1 cellular context compared by ENCODE assay signal in genomic region chr12:10673660-10674384, GRCh38.
TF ChIP-seq lines count a peak whose summit lies in the region.

Gene STYK1, minus strand, starts transcription at chr12:10674052. Its CDS starts 39,434 bp downstream, at chr12:10634618.

TF ChIP-seq in HepG2, 621 proteins besides CTCF, POLR2A, EP300 and RAD21 (continued from another document and continues in another):
- TF ChIP-seq HNF1B (CRISPR knock-in tag; IDR thresholded peaks at IDR 0.05): 0 out of 2 replicates have a peak, but pooled peaks have one; percentile 45
- TF ChIP-seq MAFK (conservative IDR thresholded peaks at IDR 0.05 in 1 of 2, IDR thresholded peaks at IDR 0.05 in 1 of 2; ENCODE audit: low read length in 2 of 2): peak; percentile 97 to 99
- 0 out of 2 replicates have a peak, but pooled peaks have one; percentile 26 for TF ChIP-seq ZNF644 (CRISPR knock-in tag; IDR thresholded peaks at IDR 0.05; ENCODE audit: low read depth)
- TF ChIP-seq ZEB1 (IDR thresholded peaks at IDR 0.05; ENCODE audit: insufficient replicate concordance, low read depth): peak; percentile 62
- TF ChIP-seq ZNF724P (CRISPR knock-in tag; IDR thresholded peaks at IDR 0.05; ENCODE audit: borderline replicate concordance): no peak
- TF ChIP-seq KMT2A (CRISPR knock-in tag; IDR thresholded peaks at IDR 0.05): no peak
- no peak for TF ChIP-seq ZSCAN9 (CRISPR knock-in tag; IDR thresholded peaks at IDR 0.05; ENCODE audit: borderline replicate concordance)
- 0 out of 2 replicates have a peak, but pooled peaks have one; percentile 46 for TF ChIP-seq KDM4B (CRISPR knock-in tag; IDR thresholded peaks at IDR 0.05)
- no peak for TF ChIP-seq ZNF234 (CRISPR knock-in tag; conservative IDR thresholded peaks at IDR 0.05)
- TF ChIP-seq MTF2 (CRISPR knock-in tag; IDR thresholded peaks at IDR 0.05; ENCODE audit: borderline replicate concordance): no peak
- TF ChIP-seq STAG1 (CRISPR knock-in tag; IDR thresholded peaks at IDR 0.05): peak; percentile 86
- TF ChIP-seq KDM2A (CRISPR knock-in tag; IDR thresholded peaks at IDR 0.05; ENCODE audit: borderline replicate concordance, low read depth): peak; percentile 53; the same call in 1 of the 2 replicates
- no peak for TF ChIP-seq ZNF235 (CRISPR knock-in tag; IDR thresholded peaks at IDR 0.05; ENCODE audit: borderline replicate concordance)
- TF ChIP-seq MYC (CRISPR knock-in tag; IDR thresholded peaks at IDR 0.05; ENCODE audit: borderline replicate concordance): 0 out of 2 replicates have a peak, but pooled peaks have one; percentile 30
- peak; percentile 50; the same call in 1 of the 2 replicates for TF ChIP-seq E2F1 (CRISPR knock-in tag; IDR thresholded peaks at IDR 0.05)
- TF ChIP-seq YY1 (IDR thresholded peaks at IDR 0.05; ENCODE audit: insufficient read depth, insufficient replicate concordance, low read depth, low read length): peak; percentile 39
- no peak for TF ChIP-seq ZNF839 (CRISPR knock-in tag; IDR thresholded peaks at IDR 0.05; ENCODE audit: borderline replicate concordance)
- TF ChIP-seq ZNF142 (CRISPR knock-in tag; IDR thresholded peaks at IDR 0.05): 0 out of 2 replicates have a peak, but pooled peaks have one; percentile 49
- peak; percentile 98 for TF ChIP-seq MAFF (IDR thresholded peaks at IDR 0.05; ENCODE audit: low read depth, low read length)
- no peak for TF ChIP-seq TARDBP (CRISPR knock-in tag; IDR thresholded peaks at IDR 0.05)
- TF ChIP-seq HNRNPUL1 (IDR thresholded peaks at IDR 0.05; ENCODE audit: low read depth, low read length): no peak
- no peak for TF ChIP-seq ZNF280D (CRISPR knock-in tag; IDR thresholded peaks at IDR 0.05)
- TF ChIP-seq NFKB2 (CRISPR knock-in tag; IDR thresholded peaks at IDR 0.05; ENCODE audit: borderline replicate concordance): peak; percentile 23; the same call in 1 of the 2 replicates
- no peak for TF ChIP-seq GPN1 (CRISPR knock-in tag; IDR thresholded peaks at IDR 0.05; ENCODE audit: borderline replicate concordance)
- TF ChIP-seq SALL1 (CRISPR knock-in tag; IDR thresholded peaks at IDR 0.05): no peak
- TF ChIP-seq RFXAP (CRISPR knock-in tag; IDR thresholded peaks at IDR 0.05; ENCODE audit: borderline replicate concordance): no peak
- TF ChIP-seq MEIS2 (CRISPR knock-in tag; IDR thresholded peaks at IDR 0.05): 0 out of 2 replicates have a peak, but pooled peaks have one; percentile 31
- TF ChIP-seq FOXA1 (IDR thresholded peaks at IDR 0.05): no peak
- no peak for TF ChIP-seq FOXA1 (CRISPR knock-in tag; IDR thresholded peaks at IDR 0.05)
- 0 out of 2 replicates have a peak, but pooled peaks have one; percentile 29 for TF ChIP-seq ZNF616 (CRISPR knock-in tag; IDR thresholded peaks at IDR 0.05; ENCODE audit: low read depth)
- peak; percentile 40; the same call in 1 of the 2 replicates for TF ChIP-seq SMC3 (IDR thresholded peaks at IDR 0.05; ENCODE audit: low read length)
- peak; percentile 23; the same call in 1 of the 2 replicates for TF ChIP-seq ZNF329 (CRISPR knock-in tag; IDR thresholded peaks at IDR 0.05; ENCODE audit: low read depth)
- TF ChIP-seq ZNF704 (CRISPR knock-in tag; IDR thresholded peaks at IDR 0.05; ENCODE audit: borderline replicate concordance): peak; percentile 48; the same call in 1 of the 2 replicates
- TF ChIP-seq HOXA3 (CRISPR knock-in tag; IDR thresholded peaks at IDR 0.05): no peak
- TF ChIP-seq RNF2 (conservative IDR thresholded peaks at IDR 0.05; ENCODE audit: low read depth): 0 out of 2 replicates have a peak, but pooled peaks have one; percentile 53
- TF ChIP-seq ZNF276 (CRISPR knock-in tag; IDR thresholded peaks at IDR 0.05; ENCODE audit: low read depth): no peak
- no peak for TF ChIP-seq LRRFIP1 (CRISPR knock-in tag; conservative IDR thresholded peaks at IDR 0.05)
- TF ChIP-seq HDAC6 (IDR thresholded peaks at IDR 0.05; ENCODE audit: low read depth, low read length): no peak
- no peak for TF ChIP-seq NCOA1 (CRISPR knock-in tag; IDR thresholded peaks at IDR 0.05)
- TF ChIP-seq HMGXB4 (CRISPR knock-in tag; IDR thresholded peaks at IDR 0.05; ENCODE audit: borderline replicate concordance in 1 of 2, low read depth in 1 of 2): peak in 1 of 2 experiments; percentile 32; a peak in 1 of 4 replicates
